9 cellular contexts compared by ENCODE assay signal in the genomic region with DNA sequence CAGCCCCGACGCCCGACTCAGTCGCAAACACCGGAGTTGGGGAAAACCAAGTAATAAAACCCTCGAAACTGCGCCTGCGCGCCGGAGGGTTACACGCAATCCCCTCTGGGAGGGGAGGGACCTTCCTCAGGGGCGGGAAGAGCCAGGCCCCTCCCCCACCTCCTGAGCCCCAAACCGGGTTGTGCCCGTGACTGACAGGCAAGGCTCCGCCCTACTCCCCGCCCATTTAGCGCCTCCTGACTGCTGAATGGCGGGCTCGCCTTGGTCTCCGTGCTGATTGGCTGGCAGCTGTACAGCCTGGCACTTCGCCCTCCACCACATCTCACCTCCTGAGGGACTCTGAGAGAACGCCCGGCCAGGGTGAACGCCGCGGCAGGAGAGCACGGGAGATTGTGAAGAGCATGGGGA. TPM values are rescaled to one million over a fixed set of nuclear protein-coding genes. Genes with fewer than 3 reads are reported as not detected.
A peak's percentile ranks its signal among the peaks of the same experiment; 100 is the strongest.
DNase-seq lines count a peak whose midpoint lies in the region; ATAC-seq, FAIRE-seq and TF ChIP-seq lines count a peak whose summit lies in the region.
"Had no signal": no experiment of that assay in that cellular context is flagged by ENCODE, and none has a peak within 500 bp of the region (broad histone marks: within the 10 kb centered on the region; RNA-seq: fewer than 3 reads in every experiment).

A gene (plus strand): TSS at position 332 of the 408 bp plus-strand sequence. CDS start 1,425 bp downstream, outside the sequence.

- H3K18ac ChIP-seq in neuronal stem cell (ENCODE audit: low read length), result peak within 1 kb of the TSS; percentile 67

- H2AK5ac ChIP-seq in neuronal stem cell (ENCODE audit: low read depth, low read length), result no peak within 1 kb of the TSS

- no peaks in the 10 kb centered on the region for H3K36me3 Mint-ChIP-seq in endodermal cell (ENCODE audit: low read depth)

- H3K4me1 ChIP-seq in endodermal cell (ENCODE audit: control insufficient read depth, insufficient read depth, low read length) (no peaks in the 10 kb centered on the region), neuronal stem cell (ENCODE audit: control insufficient read depth in 2 of 2, insufficient read depth in 1 of 2, low read depth in 1 of 2, low read length in 2 of 2) (no peaks in the 10 kb centered on the region)

- TF ChIP-seq CTCF in endodermal cell (conservative IDR thresholded peaks at IDR 0.05), result no peak

- no peak within 1 kb of the TSS for H2BK120ac ChIP-seq in neuronal stem cell (ENCODE audit: low read depth, low read length)

- no peaks in the 10 kb centered on the region for H3K27me3 ChIP-seq in endodermal cell (ENCODE audit: control insufficient read depth, insufficient read depth, low read length, poor library complexity, severe bottlenecking)
- no peaks in the 10 kb centered on the region for H3K27me3 ChIP-seq in neuronal stem cell (ENCODE audit: control insufficient read depth in 3 of 3, insufficient read depth in 3 of 3, low read depth in 1 of 3, low read length in 3 of 3)

- 92 to 95% methylated on average over 5 to 27 of the region's 27 CpGs for WGBS in endodermal cell (ENCODE audit: insufficient coverage in 1 of 2, insufficient read length in 1 of 2), 2 experiments
- no CpG with 5 or more reads among the region's 27 CpGs for WGBS in neuronal stem cell (ENCODE audit: extremely low coverage in 2 of 2, insufficient read length in 2 of 2, insufficient replicate concordance in 1 of 2), 2 donors

- H3K27me3 Mint-ChIP-seq in endodermal cell (ENCODE audit: insufficient read depth), result peaks cover 7% of the 10 kb centered on the region

- H3K23ac ChIP-seq in neuronal stem cell (ENCODE audit: low read depth, low read length, poor library complexity), result peak within 1 kb of the TSS; percentile 21

- peaks cover 15% of the 10 kb centered on the region for H3K9me3 Mint-ChIP-seq in endodermal cell

- no peak within 1 kb of the TSS for H3K4me2 ChIP-seq in neuronal stem cell (ENCODE audit: insufficient read depth, low read length, poor library complexity, severe bottlenecking)

- peak within 1 kb of the TSS; percentile 97 for H3K27ac Mint-ChIP-seq in endodermal cell

- H3K4me3 ChIP-seq in endodermal cell (ENCODE audit: low read length), result no peak within 1 kb of the TSS
- no peak within 1 kb of the TSS for H3K4me3 ChIP-seq in neuronal stem cell (ENCODE audit: low read length in 2 of 2)

- no peak for FAIRE-seq in RCC 7860 (lab: Jason Lieb, UNC)

- H3K79me1 ChIP-seq in neuronal stem cell (ENCODE audit: low read depth, low read length), result no peaks in the 10 kb centered on the region

- H3K36me3 ChIP-seq in endodermal cell (ENCODE audit: control insufficient read depth, insufficient read depth, low read length) (no peaks in the 10 kb centered on the region), neuronal stem cell (replicated peaks in 1 of 2; ENCODE audit: control insufficient read depth in 2 of 2, insufficient read depth in 2 of 2, low read length in 2 of 2) (no peaks in the 10 kb centered on the region)

- H2BK15ac ChIP-seq in neuronal stem cell (ENCODE audit: low read length), result no peak within 1 kb of the TSS

- H3K9me3 ChIP-seq in endodermal cell (ENCODE audit: control insufficient read depth, low read length) (no peaks in the 10 kb centered on the region), neuronal stem cell (replicated peaks in 1 of 2; ENCODE audit: control insufficient read depth in 2 of 2, insufficient read depth in 1 of 2, low read depth in 1 of 2, low read length in 2 of 2) (no peaks in the 10 kb centered on the region)

- H3K27ac ChIP-seq in endodermal cell (ENCODE audit: low read depth, low read length) (no peak within 1 kb of the TSS), neuronal stem cell (replicated peaks; ENCODE audit: low read length) (no peak within 1 kb of the TSS)

- no peak within 1 kb of the TSS for H4K91ac ChIP-seq in neuronal stem cell (ENCODE audit: low read depth, low read length, poor library complexity)

- H3K4me1 Mint-ChIP-seq in endodermal cell, result no peaks in the 10 kb centered on the region

- H2BK12ac ChIP-seq in neuronal stem cell (ENCODE audit: low read length), result peak within 1 kb of the TSS; percentile 73

- H3K9ac ChIP-seq in endodermal cell (ENCODE audit: extremely low read depth, low read length, poor library complexity, severe bottlenecking) (no peak within 1 kb of the TSS), neuronal stem cell (ENCODE audit: low read depth, low read length, poor library complexity) (no peak within 1 kb of the TSS)

- peak within 1 kb of the TSS; percentile 72 for H2AFZ ChIP-seq in neuronal stem cell (ENCODE audit: low read length)

- H3K4ac ChIP-seq in neuronal stem cell (ENCODE audit: low read length), result no peak within 1 kb of the TSS

- no peak within 1 kb of the TSS for H3K14ac ChIP-seq in neuronal stem cell (ENCODE audit: low read length)

- H2BK5ac ChIP-seq in neuronal stem cell (ENCODE audit: low read length), result no peak within 1 kb of the TSS

- DNase-seq in NCI-H446 treated with DMSO at 0.1 percent for 48 hours (lab: John Stamatoyannopoulos, UW), result peak; percentile 91
- peak; percentile 62 for DNase-seq in endodermal cell
- DNase-seq in neuronal stem cell (ENCODE audit: low spot score), result no peak
- DNase-seq in RCC 7860 (ENCODE audit: low spot score), result no peak
- DNase-seq in activated CD4-positive, alpha-beta T cell treated with anti-CD3 and anti-CD28 coated beads, Interleukin-2, amount 50 U/mL, for 1 hour, result no peak

- peak within 1 kb of the TSS; percentile 72 for H3K4me3 Mint-ChIP-seq in endodermal cell

- ATAC-seq in GM18498 (IDR thresholded peaks at IDR 0.05; ENCODE audit: unreplicated experiment) (peak; percentile 65), HG02870 (IDR thresholded peaks at IDR 0.05; ENCODE audit: unreplicated experiment) (no peak), GM19452 (IDR thresholded peaks at IDR 0.05; ENCODE audit: unreplicated experiment) (no peak)

- H4K8ac ChIP-seq in neuronal stem cell (ENCODE audit: low read depth, low read length), result no peak within 1 kb of the TSS

RNA-seq across cellular contexts. Expression of the gene that starts here (rescaled TPM):
- under 1 TPM; 0.15 to 0.18 TPM for total RNA-seq in endodermal cell
- not detected for polyA plus RNA-seq in endodermal cell (2013, experiment 1 of 2)
- polyA plus RNA-seq in endodermal cell (2013, experiment 2 of 2), result not detected
- polyA plus RNA-seq in neuronal stem cell (2013, experiment 1 of 2), result not detected
- polyA plus RNA-seq in neuronal stem cell (2013, experiment 2 of 2), result not detected
- total RNA-seq: lung microvascular endothelial cell had no signal

Comparison
In these comparisons a context has a peak if more than half of its experiments do, and no peak if none do; other contexts are left out.
1. Peak in DNase-seq in endodermal cell; RNA of the gene not detected or under 1 TPM.